ENCODE assay signal across 12 cellular contexts in the genomic region with DNA sequence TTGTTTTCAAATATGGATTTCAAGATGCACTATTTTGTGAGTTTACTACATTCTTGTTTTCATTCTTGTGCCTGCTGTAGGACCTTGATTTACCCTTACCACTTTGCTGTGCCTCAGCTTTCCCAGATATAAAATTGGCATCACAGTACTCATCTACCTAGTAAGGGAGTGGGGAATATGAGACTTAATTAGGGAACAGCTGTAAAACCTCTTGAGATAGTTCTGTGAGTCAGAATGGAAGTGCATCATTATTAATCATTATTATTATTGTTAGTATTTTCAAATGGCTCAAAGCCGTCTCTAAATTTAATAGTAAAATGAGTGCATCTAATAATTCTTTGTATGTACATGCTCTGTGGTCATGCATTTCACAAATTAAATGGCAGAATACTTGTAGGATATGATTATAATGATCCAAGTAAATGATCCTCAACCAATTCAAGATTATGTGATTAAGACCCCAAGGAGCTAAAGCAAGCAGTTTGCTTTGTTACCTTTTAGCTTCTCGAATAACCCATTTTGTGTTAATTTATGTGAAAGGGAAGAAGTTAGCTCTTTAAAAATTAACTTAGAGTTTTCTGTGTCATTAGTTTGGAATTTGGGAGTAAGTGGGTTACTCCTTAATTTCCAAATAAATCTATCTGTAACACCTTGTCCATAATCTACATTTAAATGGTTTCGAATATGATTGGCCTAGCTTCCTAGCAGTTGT.
"Had no signal": no experiment of that assay in that cellular context is flagged by ENCODE, and none has a peak within 500 bp of the region (broad histone marks: within the 10 kb centered on the region; RNA-seq: fewer than 3 reads in every experiment).

No MANE protein-coding gene starts in this region.

- H3K9me3 ChIP-seq: esophagus squamous epithelium, prostate gland, right lobe of liver, spleen, stomach had no signal

- H3K27ac Mint-ChIP-seq: activated naive CD4-positive, alpha-beta T cell treated with anti-CD3 and anti-CD28 coated beads for 36 hours; activated T-helper 2 cell treated with anti-CD3 and anti-CD28 coated beads, Interferon-gamma antibody, Interleukin-2, Interleukin-4, amounts not matched to agents 10 μg/mL and 5 μg/mL and 100 μg/mL, durations not matched to agents 14 hours and 24 hours and 36 hours; nephron progenitor cell; T-helper 1 cell treated with Interleukin-12 subunit alpha and Interleukin-12 subunit beta and Interleukin-4 antibody, amounts not matched to agents 30 μg/mL and 1 μg/mL, for 36 hours had no signal

- DNase-seq: activated CD4-positive, alpha-beta T cell treated with anti-CD3 and anti-CD28 coated beads, Interleukin-2, amount 50 U/mL, for 48 hours; activated naive CD4-positive, alpha-beta T cell treated with anti-CD3 and anti-CD28 coated beads for 36 hours; esophagus squamous epithelium; nephron progenitor cell; right lobe of liver; spleen; stomach; WERI-Rb-1 had no signal

- H3K4me3 ChIP-seq: cardiac muscle cell, esophagus squamous epithelium, prostate gland, right lobe of liver, spleen, stomach had no signal

- H3K4me1 ChIP-seq: spleen had no signal

- H3K27me3 ChIP-seq: cardiac muscle cell, esophagus squamous epithelium, right lobe of liver, spleen, stomach had no signal

- H3K36me3 ChIP-seq: cardiac muscle cell, esophagus squamous epithelium, prostate gland, right lobe of liver, spleen, stomach, WERI-Rb-1 had no signal

- H3K4me3 Mint-ChIP-seq: activated naive CD4-positive, alpha-beta T cell treated with anti-CD3 and anti-CD28 coated beads for 36 hours; nephron progenitor cell; T-helper 1 cell treated with Interleukin-12 subunit alpha and Interleukin-12 subunit beta and Interleukin-4 antibody, amounts not matched to agents 30 μg/mL and 1 μg/mL, for 36 hours had no signal

- H3K27ac ChIP-seq: cardiac muscle cell, esophagus squamous epithelium, prostate gland, right lobe of liver, spleen, stomach, WERI-Rb-1 had no signal

- H3K9me3 Mint-ChIP-seq: activated naive CD4-positive, alpha-beta T cell treated with anti-CD3 and anti-CD28 coated beads for 36 hours; activated T-helper 2 cell treated with anti-CD3 and anti-CD28 coated beads, Interferon-gamma antibody, Interleukin-2, Interleukin-4, amounts not matched to agents 10 μg/mL and 5 μg/mL and 100 μg/mL, durations not matched to agents 14 hours and 24 hours and 36 hours; nephron progenitor cell had no signal
